In genomic region chrX:70426286-70427278, GRCh38 we compare ENCODE assay signal across 39 cellular contexts. TPM values are rescaled to one million over a fixed set of nuclear protein-coding genes. Genes with fewer than 3 reads are reported as not detected.
"Had no signal": no experiment of that assay in that cellular context is flagged by ENCODE, and none has a peak within 500 bp of the region (broad histone marks: within the 10 kb centered on the region; RNA-seq: fewer than 3 reads in every experiment).

No MANE protein-coding gene starts in this region.

- DNase-seq: Karpas-422, Kasumi-1, MG63, MM.1S, MV-4-11, NCI-H1048, NCI-H1092, NCI-H1092 treated with DMSO at 0.1 percent for 48 hours, NCI-H1105, NCI-H1417, NCI-H1417 treated with DMSO at 0.1 percent for 48 hours, NCI-H1436, NCI-H1436 treated with DMSO at 0.1 percent for 48 hours, NCI-H146, NCI-H1694, NCI-H1694 treated with DMSO at 0.1 percent for 48 hours, NCI-H187, NCI-H187 treated with DMSO at 0.1 percent for 48 hours, NCI-H1930, NCI-H2029, NCI-H2029 treated with DMSO at 0.1 percent for 48 hours, NCI-H2081, NCI-H2081 treated with DMSO at 0.1 percent for 48 hours, NCI-H2107, NCI-H2171, NCI-H2171 treated with DMSO at 0.1 percent for 48 hours, NCI-H2227 treated with DMSO at 0.1 percent for 48 hours, NCI-H226, NCI-H345, NCI-H446, NCI-H446 treated with DMSO at 0.1 percent for 48 hours, NCI-H510A, NCI-H510A treated with DMSO at 0.1 percent for 48 hours, NCI-H524 had no signal

- H3K36me3 ChIP-seq: MG63 had no signal

- H3K9me3 ChIP-seq: MG63 had no signal

- H3K9ac ChIP-seq: KMS-11 had no signal

- H3K27me3 ChIP-seq: MG63 had no signal

- H3K4me3 ChIP-seq: MG63 had no signal

- H3K27ac ChIP-seq: KMS-11 had no signal

- H3K4me2 ChIP-seq: KMS-11 had no signal

RNA-seq across cellular contexts. Expression of gene GDPD2, which starts 3.5 kb away (rescaled TPM):
- total RNA-seq: LHCN-M2, M059J, MCF 10A, NCI-H460 had no signal
